8 cellular contexts compared by ENCODE assay signal in the genomic region with DNA sequence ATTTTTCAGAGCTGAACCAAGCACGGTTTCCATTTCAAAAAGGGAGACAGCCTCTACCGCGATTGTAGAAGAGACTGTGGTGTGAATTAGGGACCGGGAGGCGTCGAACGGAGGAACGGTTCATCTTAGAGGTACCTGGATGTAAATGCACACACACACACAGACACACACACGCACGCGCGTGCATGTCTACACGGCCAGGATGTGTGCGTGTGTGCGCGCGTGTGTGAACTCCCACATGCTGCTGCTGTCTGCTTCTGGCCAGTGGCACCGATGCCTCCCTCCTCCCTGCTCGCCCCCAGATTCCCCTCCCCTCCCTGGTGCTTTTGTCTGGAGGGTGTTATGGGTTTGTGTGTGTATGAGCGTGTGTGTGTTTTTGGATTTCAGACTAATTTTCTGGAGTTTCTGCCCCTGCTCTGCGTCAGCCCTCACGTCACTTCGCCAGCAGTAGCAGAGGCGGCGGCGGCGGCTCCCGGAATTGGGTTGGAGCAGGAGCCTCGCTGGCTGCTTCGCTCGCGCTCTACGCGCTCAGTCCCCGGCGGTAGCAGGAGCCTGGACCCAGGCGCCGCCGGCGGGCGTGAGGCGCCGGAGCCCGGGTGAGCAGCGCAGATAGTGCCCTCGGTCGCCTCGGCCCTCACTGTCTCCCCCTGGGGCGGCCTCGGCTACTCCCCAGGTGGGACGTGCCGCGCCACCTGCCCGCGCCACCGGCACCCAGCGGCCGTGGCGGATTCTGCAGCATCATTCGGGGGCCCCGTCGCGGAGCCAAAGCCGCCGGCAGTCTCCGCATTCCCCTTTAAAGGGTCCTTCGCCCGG. TPM values are rescaled to one million over a fixed set of nuclear protein-coding genes. Genes with fewer than 3 reads are reported as not detected.
DNase-seq lines count a peak whose midpoint lies in the region; ATAC-seq, FAIRE-seq and TF ChIP-seq lines count a peak whose summit lies in the region.

Gene NTRK2, plus strand, starts transcription at position 437 of the 813 bp plus-strand sequence. CDS start 1,020 bp downstream, outside the sequence.

- intact Hi-C loops in IMR-90 (cut with micrococcal nuclease) = no loop called here

- H3K4ac ChIP-seq in IMR-90 (ENCODE audit: low read depth, low read length) = no peak within 1 kb of the TSS

- peak; percentile 76 for FAIRE-seq in GM12891 (lab: Jason Lieb, UNC)

- no peak within 1 kb of the TSS for H4K5ac ChIP-seq in IMR-90 (ENCODE audit: low read depth, low read length)

- no peaks in the 10 kb centered on the region; the same call in 1 of the 2 replicates for H4K20me1 ChIP-seq in IMR-90 (ENCODE audit: insufficient read depth, low read length)

- H2AK5ac ChIP-seq in IMR-90 (ENCODE audit: low read depth, low read length) = no peak within 1 kb of the TSS

- dilution Hi-C loops in IMR-90 (cut with HindIII; ENCODE audit: low sequenced_read_pairs, unreplicated experiment) = no loop called here

- no peak for TF ChIP-seq POLR2A in GM12891 (IDR thresholded peaks at IDR 0.05; ENCODE audit: low read depth, low read length)
- TF ChIP-seq POLR2A in IMR-90 (IDR thresholded peaks at IDR 0.05; ENCODE audit: low read depth, low read length) = no peak

- BruUV-seq in IMR-90 (replicated peaks; lab: Mats Ljungman, UMichigan) = no TSS peak

- peak within 1 kb of the TSS; percentile 46 for H2AK9ac ChIP-seq in IMR-90 (replicated peaks; ENCODE audit: low read depth, low read length, poor library complexity)

- no peaks in the 10 kb centered on the region for H3K4me1 ChIP-seq in IMR-90 (ENCODE audit: control insufficient read depth, insufficient read depth, low read length)

- H3K9me3 ChIP-seq in IMR-90 (ENCODE audit: control insufficient read depth, insufficient read depth, low read length) = no peaks in the 10 kb centered on the region

- peak within 1 kb of the TSS; percentile 84 for H2AFZ ChIP-seq in IMR-90 (replicated peaks; ENCODE audit: low read length, poor library complexity)

- H2BK20ac ChIP-seq in IMR-90 (ENCODE audit: low read depth, low read length) = no peak within 1 kb of the TSS

- DNase-seq in GM12891 (ENCODE audit: insufficient read length, low spot score) (peak; percentile 31), IMR-90 (peak; percentile 2), anterior cingulate cortex (lab: John Stamatoyannopoulos, UW) (peak in 57 of 58 donors; percentile 39 to 92 (median 74)), hepatic stellate cell (ENCODE audit: low spot score) (peak; percentile 27), pons (ENCODE audit: low spot score) (peak; percentile 49), NCI-H1048 (lab: John Stamatoyannopoulos, UW) (no peak)

- no peak within 1 kb of the TSS for H3K23ac ChIP-seq in IMR-90 (ENCODE audit: low read depth, low read length)

- no peak for TF ChIP-seq CTCF in IMR-90 (conservative IDR thresholded peaks at IDR 0.05; ENCODE audit: low read depth, low read length)

- no peaks in the 10 kb centered on the region for H3K36me3 ChIP-seq in IMR-90 (ENCODE audit: control insufficient read depth, insufficient read depth, low read length)

- H3K4me3 ChIP-seq in IMR-90 (ENCODE audit: insufficient read depth, low read depth, low read length) = peak within 1 kb of the TSS; percentile 29

- H3K18ac ChIP-seq in IMR-90 (ENCODE audit: low read depth, low read length) = no peak within 1 kb of the TSS

- no peaks in the 10 kb centered on the region for H3K79me1 ChIP-seq in IMR-90 (ENCODE audit: low read depth in 1 of 2, low read length in 2 of 2)

- in situ Hi-C loops in IMR-90 (cut with MboI; ENCODE audit: low sequenced_read_pairs) = no loop called here

- H3K9me1 ChIP-seq in IMR-90 (ENCODE audit: insufficient read depth, low read length) = no peaks in the 10 kb centered on the region

- H4K8ac ChIP-seq in IMR-90 (ENCODE audit: low read depth in 2 of 2, low read length in 2 of 2) = no peak within 1 kb of the TSS

- H2BK15ac ChIP-seq in IMR-90 (ENCODE audit: low read depth, low read length) = no peak within 1 kb of the TSS

- H2BK120ac ChIP-seq in IMR-90 (ENCODE audit: low read depth, low read length) = no peak within 1 kb of the TSS

- CTCF ChIA-PET in IMR-90 (lab: Yijun Ruan, JAX) = interaction anchor here (0.7 kb wide), 1 partner anchor 113 kb away, joined by 3 read pairs; no protein-coding TSS in a partner anchor

- no peak within 1 kb of the TSS for H4K91ac ChIP-seq in IMR-90 (ENCODE audit: insufficient read depth, low read depth, low read length)

- no peak within 1 kb of the TSS for H2BK5ac ChIP-seq in IMR-90 (ENCODE audit: low read depth, low read length, poor library complexity, severe bottlenecking)

- no peak within 1 kb of the TSS for H3K56ac ChIP-seq in IMR-90 (ENCODE audit: extremely low read depth, insufficient read depth, low read length)

- WGBS in IMR-90 (ENCODE audit: extremely low coverage in 2 of 2, insufficient read length in 1 of 2), 2 experiments = 3% methylated on average over 6 of the region's 68 CpGs; no CpG with 5 or more reads in 1 of the 2 experiments

- peak within 1 kb of the TSS; percentile 70 for H3K4me2 ChIP-seq in IMR-90 (ENCODE audit: low read depth, low read length)

- ATAC-seq in IMR-90 (ENCODE audit: low read depth) (no peak; the same call in 1 of the 2 replicates), GM21447 (IDR thresholded peaks at IDR 0.05; ENCODE audit: unreplicated experiment) (no peak), HG03378 (IDR thresholded peaks at IDR 0.05; ENCODE audit: unreplicated experiment) (no peak)

- H3K27ac ChIP-seq in IMR-90 (ENCODE audit: insufficient read depth, low read length) = no peak within 1 kb of the TSS

- no peak for TF ChIP-seq RAD21 in IMR-90 (IDR thresholded peaks at IDR 0.05; ENCODE audit: low read length)

- no peak within 1 kb of the TSS for H3K9ac ChIP-seq in IMR-90 (ENCODE audit: low read depth, low read length)

- POLR2A ChIA-PET in IMR-90 (lab: Charles Lee; ENCODE audit: unreplicated experiment) = no interaction called here

- H3K27me3 ChIP-seq in IMR-90 (ENCODE audit: control insufficient read depth, insufficient read depth, low read length) = peaks cover 15% of the 10 kb centered on the region

- H3K14ac ChIP-seq in IMR-90 (replicated peaks; ENCODE audit: low read depth, low read length) = no peak within 1 kb of the TSS

TF ChIP-seq in GM12891, 5 proteins besides CTCF, POLR2A, EP300 and RAD21:
- TF ChIP-seq POLR2AphosphoS5 (IDR thresholded peaks at IDR 0.05; ENCODE audit: low read depth, low read length) (no peak), POU2F2 (IDR thresholded peaks at IDR 0.05; ENCODE audit: low read depth, low read length) (no peak), TAF1 (IDR thresholded peaks at IDR 0.05; ENCODE audit: low read depth, low read length) (no peak), SPI1 (IDR thresholded peaks at IDR 0.05; ENCODE audit: low read depth, low read length) (no peak)

TF ChIP-seq in IMR-90, 13 proteins besides CTCF, POLR2A, EP300 and RAD21:
- TF ChIP-seq FOS (IDR thresholded peaks at IDR 0.05; ENCODE audit: low read depth, low read length) (no peak), CEBPB (IDR thresholded peaks at IDR 0.05; ENCODE audit: low read depth, low read length) (no peak)

RNA-seq across cellular contexts. Expression of gene NTRK2, which starts in this region (rescaled TPM):
- 0.67 TPM for polyA plus RNA-seq in GM12891 (2012; ENCODE audit: low read depth, missing spikeins)
- total RNA-seq in IMR-90 (2012; rRNA removed) = under 0.01 TPM in 1 of 2 replicates, not detected in the other
- 0.02 TPM in 1 of 2 replicates, not detected in the other for polyA plus RNA-seq in IMR-90 (2012; rRNA removed)
- not detected in 2 replicates for polyA plus RNA-seq in IMR-90 (2012; cell fraction: cytosol; rRNA removed)
- not detected in 2 replicates for polyA plus RNA-seq in IMR-90 (2012; cell fraction: nucleus; rRNA removed; ENCODE audit: low replicate concordance)

Comparison
In these comparisons a context has a peak if more than half of its experiments do, and no peak if none do; other contexts are left out.
1. Peak in DNase-seq, H3K4me3 ChIP-seq and H3K4me2 ChIP-seq in IMR-90; RNA of the gene not detected or under 1 TPM.